ENCODE assay signal across 1 cellular context in genomic region chr10:17064435-17064834, GRCh38.
TF ChIP-seq lines count a peak whose summit lies in the region.

No MANE protein-coding gene starts in this region.

TF ChIP-seq in IMR-90, 13 proteins besides CTCF, POLR2A, EP300 and RAD21:
- TF ChIP-seq USF2 (IDR thresholded peaks at IDR 0.05; ENCODE audit: low read depth, low read length): no peak
